Comparison of ENCODE assay signal across 6 cellular contexts in the genomic region with DNA sequence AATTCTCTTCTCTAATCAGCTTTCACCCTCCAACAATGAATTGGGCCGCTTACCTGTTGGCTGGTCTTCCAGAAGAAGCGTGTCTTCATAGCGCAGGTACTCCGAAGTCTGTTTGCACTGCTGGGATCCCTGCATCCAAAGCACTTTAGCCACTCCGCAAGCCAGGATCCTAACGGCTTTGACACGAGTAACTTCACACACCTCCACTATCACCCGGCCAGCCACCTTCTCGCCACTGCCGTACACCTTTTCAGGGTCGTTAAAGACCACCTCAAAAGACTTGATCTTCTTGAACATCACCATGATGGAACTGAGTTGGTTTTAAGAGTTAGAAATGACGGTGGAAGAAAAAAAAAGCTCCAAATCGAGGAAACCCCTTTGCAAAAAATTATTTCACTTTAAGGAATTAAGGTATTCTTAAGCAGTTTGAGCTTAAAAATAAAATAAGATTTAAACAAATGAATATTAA.
DNase-seq lines count a peak whose midpoint lies in the region.

No MANE protein-coding gene starts in this region.

- peak; percentile 51 for DNase-seq in NCI-H748 (lab: John Stamatoyannopoulos, UW; ENCODE audit: unreplicated experiment)
- DNase-seq in NCI-H748 treated with DMSO at 0.1 percent for 48 hours (lab: John Stamatoyannopoulos, UW): no peak
- DNase-seq in skeletal muscle cell (ENCODE audit: low read depth): no peak
- no peak for DNase-seq in MV-4-11 (lab: John Stamatoyannopoulos, UW)
- no peak for DNase-seq in NCI-H524 treated with DMSO at 0.1 percent for 48 hours (lab: John Stamatoyannopoulos, UW)

- intact Hi-C loops in dendritic cell treated with granulocyte-macrophage colony-stimulating factor and Interleukin-4, amounts not matched to agents 40 ng/mL and 50 ng/mL, for 4 days (cut with micrococcal nuclease): loop anchor here (1.0 kb wide), 2 partner anchors 11 to 17 kb away; no protein-coding TSS in a partner anchor

- H3K27me3 Mint-ChIP-seq in dendritic cell treated with granulocyte-macrophage colony-stimulating factor and Interleukin-4, amounts not matched to agents 40 ng/mL and 50 ng/mL, for 4 days: no peaks in the 10 kb centered on the region

- H3K4me3 Mint-ChIP-seq in dendritic cell treated with granulocyte-macrophage colony-stimulating factor and Interleukin-4, amounts not matched to agents 40 ng/mL and 50 ng/mL, for 4 days: peak overlapping the region; percentile 99

- H3K27ac Mint-ChIP-seq in dendritic cell treated with granulocyte-macrophage colony-stimulating factor and Interleukin-4, amounts not matched to agents 40 ng/mL and 50 ng/mL, for 4 days: peak overlapping the region; percentile 95

- peaks cover 44% of the 10 kb centered on the region for H3K4me1 Mint-ChIP-seq in dendritic cell treated with granulocyte-macrophage colony-stimulating factor and Interleukin-4, amounts not matched to agents 40 ng/mL and 50 ng/mL, for 4 days (ENCODE audit: low read depth)

- H3K4me3 ChIP-seq in skeletal muscle cell (ENCODE audit: low read depth, low read length): peak overlapping the region; percentile 84

- peaks cover 65% of the 10 kb centered on the region for H3K36me3 Mint-ChIP-seq in dendritic cell treated with granulocyte-macrophage colony-stimulating factor and Interleukin-4, amounts not matched to agents 40 ng/mL and 50 ng/mL, for 4 days (ENCODE audit: low read depth)

- no peaks in the 10 kb centered on the region for H3K9me3 Mint-ChIP-seq in dendritic cell treated with granulocyte-macrophage colony-stimulating factor and Interleukin-4, amounts not matched to agents 40 ng/mL and 50 ng/mL, for 4 days
